Comparison of ENCODE assay signal across 8 cellular contexts in the genomic region with DNA sequence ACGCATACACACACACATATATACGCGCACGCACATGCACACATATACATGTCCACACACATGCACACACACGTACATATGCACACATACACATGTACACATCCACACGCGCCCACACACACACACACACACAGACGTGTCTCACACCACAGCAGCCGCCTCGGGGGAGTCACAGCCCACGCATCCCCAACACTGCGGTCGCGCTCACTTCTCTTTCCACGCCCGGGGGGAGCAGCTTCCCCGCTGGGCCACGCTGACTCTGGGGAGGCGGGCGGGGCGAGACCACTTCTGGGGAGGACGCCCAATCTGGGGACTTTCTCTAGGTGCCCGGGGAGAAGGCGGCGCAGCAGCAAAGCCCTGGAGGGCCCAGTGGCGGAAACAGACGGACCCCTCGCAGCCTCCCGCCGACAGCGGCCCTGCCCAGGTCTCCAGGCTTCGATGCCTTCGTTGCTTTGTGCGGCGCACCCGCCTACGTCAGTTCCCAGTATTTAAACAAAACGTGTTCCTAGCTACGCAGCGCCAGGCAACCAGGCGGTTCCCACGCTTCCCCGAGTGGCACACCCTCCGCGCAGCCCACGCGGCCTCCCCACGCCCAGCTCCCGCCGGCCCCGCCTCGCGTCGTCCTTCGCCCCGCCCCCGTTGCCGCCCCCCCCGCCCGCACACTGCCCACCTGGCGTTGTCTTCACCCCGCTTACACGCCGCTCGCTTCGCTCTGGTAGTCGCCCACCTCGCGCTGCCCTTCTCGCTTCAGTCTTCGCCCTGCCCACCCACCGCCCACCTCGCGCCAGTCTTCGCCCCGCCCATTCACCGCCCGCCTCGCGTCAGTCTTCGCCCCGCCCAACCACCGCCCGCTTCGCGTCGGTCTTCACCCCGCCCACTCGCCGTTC. TPM values are rescaled to one million over a fixed set of nuclear protein-coding genes. Genes with fewer than 3 reads are reported as not detected.
DNase-seq lines count a peak whose midpoint lies in the region; ATAC-seq, FAIRE-seq and TF ChIP-seq lines count a peak whose summit lies in the region.

No MANE protein-coding gene starts in this region.

- no peak for FAIRE-seq in RCC 7860 (lab: Jason Lieb, UNC)

- H3K4me1 Mint-ChIP-seq in activated T-cell treated with anti-CD3 and anti-CD28 coated beads, Interleukin-2, amount 50 U/mL, for 24 hours (ENCODE audit: low read depth) = peaks cover 33% of the 10 kb centered on the region

- peak overlapping the region; percentile 90 for H3K4me3 Mint-ChIP-seq in activated T-cell treated with anti-CD3 and anti-CD28 coated beads, Interleukin-2, amount 50 U/mL, for 24 hours

- H3K27ac Mint-ChIP-seq in activated T-cell treated with anti-CD3 and anti-CD28 coated beads, Interleukin-2, amount 50 U/mL, for 24 hours = peak overlapping the region; percentile 95

- peak; percentile 91 for ATAC-seq in aorta (ENCODE audit: low FRiP score)

- DNase-seq in GM12864 (ENCODE audit: low read depth) (peak; percentile 27), HEK293T (ENCODE audit: extremely low spot score) (no peak), NCI-H226 (peak; percentile 3), fibroblast of villous mesenchyme (ENCODE audit: low read depth) (no peak), aorta (no peak), RCC 7860 (ENCODE audit: low spot score) (no peak)
- no peak for DNase-seq in activated T-cell treated with anti-CD3 and anti-CD28 coated beads, Interleukin-2, amount 50 U/mL, for 24 hours

- no peaks in the 10 kb centered on the region for H3K27me3 Mint-ChIP-seq in activated T-cell treated with anti-CD3 and anti-CD28 coated beads, Interleukin-2, amount 50 U/mL, for 24 hours

- peak overlapping the region; percentile 97 for H2AFZ ChIP-seq in parathyroid adenoma

- intact Hi-C loops in aorta (cut with DNase I) = loop anchor here (1.0 to 10.0 kb wide), 7 partner anchors 23 to 641 kb away; a partner anchor contains a TSS

- 2 to 4% methylated on average over 81 to 90 of the region's 90 CpGs for WGBS in aorta, 2 donors

- CTCF ChIA-PET in HEK293T (lab: Yijun Ruan, JAX) = interaction anchor here (0.7 kb wide), 1 partner anchor 66 kb away, joined by 3 read pairs; no protein-coding TSS in a partner anchor

- peaks cover 2% of the 10 kb centered on the region for H3K79me2 ChIP-seq in parathyroid adenoma

- POLR2A ChIA-PET in HEK293T (lab: Yijun Ruan, JAX) = interaction anchor here (1.4 kb wide), 1 partner anchor 80 kb away, joined by 3 read pairs; no protein-coding TSS in a partner anchor

- H3K36me3 ChIP-seq in parathyroid adenoma (ENCODE audit: control insufficient read depth, insufficient read depth, low read length) (no peaks in the 10 kb centered on the region), aorta (ENCODE audit: control insufficient read depth in 1 of 2, insufficient read depth in 2 of 2, low read length in 1 of 2) (no peaks in the 10 kb centered on the region)

- H3K36me3 Mint-ChIP-seq in activated T-cell treated with anti-CD3 and anti-CD28 coated beads, Interleukin-2, amount 50 U/mL, for 24 hours (ENCODE audit: low read depth) = peaks cover 53% of the 10 kb centered on the region

- peaks cover 3% of the 10 kb centered on the region for H3K9me3 Mint-ChIP-seq in activated T-cell treated with anti-CD3 and anti-CD28 coated beads, Interleukin-2, amount 50 U/mL, for 24 hours

- H3K9me3 ChIP-seq in parathyroid adenoma (ENCODE audit: control insufficient read depth, low read length) (no peaks in the 10 kb centered on the region), aorta (ENCODE audit: control insufficient read depth, low read length) (no peaks in the 10 kb centered on the region)

- H3K9ac ChIP-seq in parathyroid adenoma = no peak overlapping the region

- H3K4me1 ChIP-seq in parathyroid adenoma = peaks cover 3% of the 10 kb centered on the region
- no peaks in the 10 kb centered on the region for H3K4me1 ChIP-seq in aorta (ENCODE audit: control insufficient read depth in 1 of 2, insufficient read depth in 2 of 2, low read length in 2 of 2)

- TF ChIP-seq CTCF in GM12864 (IDR thresholded peaks at IDR 0.05; ENCODE audit: low read depth, low read length, missing control alignments) (no peak), fibroblast of villous mesenchyme (IDR thresholded peaks at IDR 0.05; ENCODE audit: insufficient read depth, low read depth, low read length) (no peak), parathyroid adenoma (IDR thresholded peaks at IDR 0.05) (no peak)

- H3K4me3 ChIP-seq in GM12864 (ENCODE audit: low read depth, low read length) (peak overlapping the region; percentile 59), fibroblast of villous mesenchyme (ENCODE audit: low read depth, low read length) (peak overlapping the region; percentile 63), parathyroid adenoma (ENCODE audit: low read depth, low read length) (peak overlapping the region; percentile 78), aorta (ENCODE audit: low read length in 2 of 2) (peak overlapping the region; percentile 33 to 35)

- H3K27ac ChIP-seq in parathyroid adenoma (peak overlapping the region; percentile 74), aorta (ENCODE audit: low read depth in 1 of 2, low read length in 2 of 2) (peak overlapping the region in 1 of 2 donors; percentile 4)

- H3K27me3 ChIP-seq in parathyroid adenoma (ENCODE audit: control insufficient read depth, insufficient read depth, low read length) = no peaks in the 10 kb centered on the region
- no peaks in the 10 kb centered on the region for H3K27me3 ChIP-seq in aorta (ENCODE audit: control insufficient read depth in 1 of 2, insufficient read depth in 2 of 2, low read length in 1 of 2)

- peak overlapping the region; percentile 90 for H3K4me2 ChIP-seq in parathyroid adenoma (ENCODE audit: low read length)

TF ChIP-seq in HEK293T, 16 proteins besides CTCF, POLR2A, EP300 and RAD21:
- TF ChIP-seq LEF1 (IDR thresholded peaks at IDR 0.05; ENCODE audit: borderline replicate concordance) (no peak), NFRKB (IDR thresholded peaks at IDR 0.05) (no peak), L3MBTL2 (conservative IDR thresholded peaks at IDR 0.05) (peak; percentile 75), HDGF (IDR thresholded peaks at IDR 0.05; ENCODE audit: borderline replicate concordance) (no peak), TARDBP (IDR thresholded peaks at IDR 0.05) (no peak), FOXA1 (IDR thresholded peaks at IDR 0.05) (no peak), BHLHE40 (IDR thresholded peaks at IDR 0.05; ENCODE audit: borderline replicate concordance) (no peak), CTBP1 (IDR thresholded peaks at IDR 0.05; ENCODE audit: borderline replicate concordance) (no peak)
- TF ChIP-seq, protein P1, sequence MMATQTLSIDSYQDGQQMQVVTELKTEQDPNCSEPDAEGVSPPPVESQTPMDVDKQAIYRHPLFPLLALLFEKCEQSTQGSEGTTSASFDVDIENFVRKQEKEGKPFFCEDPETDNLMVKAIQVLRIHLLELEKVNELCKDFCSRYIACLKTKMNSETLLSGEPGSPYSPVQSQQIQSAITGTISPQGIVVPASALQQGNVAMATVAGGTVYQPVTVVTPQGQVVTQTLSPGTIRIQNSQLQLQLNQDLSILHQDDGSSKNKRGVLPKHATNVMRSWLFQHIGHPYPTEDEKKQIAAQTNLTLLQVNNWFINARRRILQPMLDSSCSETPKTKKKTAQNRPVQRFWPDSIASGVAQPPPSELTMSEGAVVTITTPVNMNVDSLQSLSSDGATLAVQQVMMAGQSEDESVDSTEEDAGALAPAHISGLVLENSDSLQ (IDR thresholded peaks at IDR 0.05) = peak; percentile 54

RNA-seq across cellular contexts. Expression of a gene that starts 0.8 kb away (rescaled TPM):
- total RNA-seq in fibroblast of villous mesenchyme (22.5 and 27.4 TPM in 2 replicates), aorta (10 to 100 TPM; 18.1 to 22.8 TPM)
- polyA plus RNA-seq in aorta = 10 to 100 TPM; 22.2 to 32.6 TPM

RNA-seq across cellular contexts. Expression of a gene that starts 45.1 kb away (rescaled TPM):
- total RNA-seq in fibroblast of villous mesenchyme = 46.6 and 59.9 TPM in 2 replicates
- total RNA-seq in aorta = 10 to 100 TPM; 71.7 to 72.0 TPM
- 100 to 1,000 TPM in 1 of 2 donors, 10 to 100 TPM in 1; 69.5 to 109 TPM for polyA plus RNA-seq in aorta

Comparison
In these comparisons a context has a peak if more than half of its experiments do, and no peak if none do; other contexts are left out.
1. DNase-seq: peak in GM12864 (single experiment) and NCI-H226 (single experiment); none in HEK293T (single experiment), activated T-cell treated with anti-CD3 and anti-CD28 coated beads, Interleukin-2, amount 50 U/mL, for 24 hours (single experiment), fibroblast of villous mesenchyme (single experiment), aorta (0 of 2) and RCC 7860 (single experiment).
2. Peak in every context shown above with its lines, with median percentiles within 50 percentile points of each other: H3K4me3 ChIP-seq.